Comparison of ENCODE assay signal across 1 cellular context in the genomic region with DNA sequence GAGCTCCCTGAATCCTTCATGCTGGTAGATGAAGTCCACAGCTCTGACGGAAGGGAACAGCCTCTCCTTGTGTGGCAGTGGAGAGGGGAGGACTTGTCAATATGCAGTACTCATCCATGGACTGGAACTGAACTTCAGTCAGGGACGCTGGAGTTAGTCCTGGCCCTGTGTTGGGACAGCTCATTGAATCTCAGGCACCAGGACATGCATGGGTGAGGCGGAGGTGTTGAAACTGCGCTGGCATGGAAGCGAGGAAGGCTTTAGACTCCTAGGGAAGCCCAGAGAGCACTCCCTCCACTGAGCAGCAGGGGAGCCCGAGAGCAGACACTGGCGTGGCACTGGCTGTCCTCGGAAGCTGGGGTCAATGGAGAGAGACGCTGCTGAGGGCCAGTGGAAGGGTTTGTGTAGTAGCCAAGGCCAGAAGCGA.
TF ChIP-seq lines count a peak whose summit lies in the region.

No MANE protein-coding gene starts in this region.

TF ChIP-seq in HepG2, 621 proteins besides CTCF, POLR2A, EP300 and RAD21 (continued from another document and continues in another):
- TF ChIP-seq EHMT2 (IDR thresholded peaks at IDR 0.05; ENCODE audit: borderline replicate concordance, low read depth, low read length) = no peak
- no peak for TF ChIP-seq ZBTB8A (CRISPR knock-in tag; IDR thresholded peaks at IDR 0.05; ENCODE audit: borderline replicate concordance, low read depth)
- TF ChIP-seq ZNF501 (CRISPR knock-in tag; IDR thresholded peaks at IDR 0.05) = no peak
- no peak for TF ChIP-seq RCOR2 (CRISPR knock-in tag; IDR thresholded peaks at IDR 0.05)
- TF ChIP-seq, protein P1, sequence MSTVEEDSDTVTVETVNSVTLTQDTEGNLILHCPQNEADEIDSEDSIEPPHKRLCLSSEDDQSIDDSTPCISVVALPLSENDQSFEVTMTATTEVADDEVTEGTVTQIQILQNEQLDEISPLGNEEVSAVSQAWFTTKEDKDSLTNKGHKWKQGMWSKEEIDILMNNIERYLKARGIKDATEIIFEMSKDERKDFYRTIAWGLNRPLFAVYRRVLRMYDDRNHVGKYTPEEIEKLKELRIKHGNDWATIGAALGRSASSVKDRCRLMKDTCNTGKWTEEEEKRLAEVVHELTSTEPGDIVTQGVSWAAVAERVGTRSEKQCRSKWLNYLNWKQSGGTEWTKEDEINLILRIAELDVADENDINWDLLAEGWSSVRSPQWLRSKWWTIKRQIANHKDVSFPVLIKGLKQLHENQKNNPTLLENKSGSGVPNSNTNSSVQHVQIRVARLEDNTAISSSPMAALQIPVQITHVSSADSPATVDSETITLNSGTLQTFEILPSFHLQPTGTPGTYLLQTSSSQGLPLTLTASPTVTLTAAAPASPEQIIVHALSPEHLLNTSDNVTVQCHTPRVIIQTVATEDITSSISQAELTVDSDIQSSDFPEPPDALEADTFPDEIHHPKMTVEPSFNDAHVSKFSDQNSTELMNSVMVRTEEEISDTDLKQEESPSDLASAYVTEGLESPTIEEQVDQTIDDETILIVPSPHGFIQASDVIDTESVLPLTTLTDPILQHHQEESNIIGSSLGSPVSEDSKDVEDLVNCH (CRISPR knock-in tag; IDR thresholded peaks at IDR 0.05) = no peak
- TF ChIP-seq ZKSCAN8 (CRISPR knock-in tag; IDR thresholded peaks at IDR 0.05; ENCODE audit: borderline replicate concordance) = no peak
- TF ChIP-seq ZNF569 (CRISPR knock-in tag; IDR thresholded peaks at IDR 0.05; ENCODE audit: borderline replicate concordance) = no peak
- TF ChIP-seq MTF1 (CRISPR knock-in tag; IDR thresholded peaks at IDR 0.05) = no peak
- no peak for TF ChIP-seq FLYWCH1 (CRISPR knock-in tag; IDR thresholded peaks at IDR 0.05)
- no peak for TF ChIP-seq ZNF12 (CRISPR knock-in tag; IDR thresholded peaks at IDR 0.05)
- TF ChIP-seq, protein P2, sequence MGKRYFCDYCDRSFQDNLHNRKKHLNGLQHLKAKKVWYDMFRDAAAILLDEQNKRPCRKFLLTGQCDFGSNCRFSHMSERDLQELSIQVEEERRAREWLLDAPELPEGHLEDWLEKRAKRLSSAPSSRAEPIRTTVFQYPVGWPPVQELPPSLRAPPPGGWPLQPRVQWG (CRISPR knock-in tag; IDR thresholded peaks at IDR 0.05; ENCODE audit: borderline replicate concordance, low read depth) = no peak
- no peak for TF ChIP-seq ZNF737 (CRISPR knock-in tag; IDR thresholded peaks at IDR 0.05; ENCODE audit: borderline replicate concordance)
- TF ChIP-seq ZNF766 (CRISPR knock-in tag; IDR thresholded peaks at IDR 0.05; ENCODE audit: borderline replicate concordance) = no peak
- TF ChIP-seq TARDBP (CRISPR knock-in tag; IDR thresholded peaks at IDR 0.05) = no peak
- TF ChIP-seq NBN (conservative IDR thresholded peaks at IDR 0.05) = no peak
- TF ChIP-seq ZNF652 (CRISPR knock-in tag; IDR thresholded peaks at IDR 0.05; ENCODE audit: borderline replicate concordance, low read depth) = no peak
- TF ChIP-seq TEAD3 (CRISPR knock-in tag; optimal IDR thresholded peaks at IDR 0.05; ENCODE audit: borderline replicate concordance) = no peak
- peak; percentile 39; the same call in 1 of the 2 replicates for TF ChIP-seq ZFX (CRISPR knock-in tag; IDR thresholded peaks at IDR 0.05; ENCODE audit: low read depth)
- no peak for TF ChIP-seq SP5 (CRISPR knock-in tag; IDR thresholded peaks at IDR 0.05; ENCODE audit: borderline replicate concordance, low read depth)
- peak; percentile 57; the same call in 1 of the 2 replicates for TF ChIP-seq RXRA (CRISPR knock-in tag; IDR thresholded peaks at IDR 0.05)
- no peak for TF ChIP-seq SALL2 (CRISPR knock-in tag; IDR thresholded peaks at IDR 0.05)
- no peak for TF ChIP-seq RAD51 (IDR thresholded peaks at IDR 0.05; ENCODE audit: borderline replicate concordance)
- TF ChIP-seq ZNF644 (CRISPR knock-in tag; IDR thresholded peaks at IDR 0.05; ENCODE audit: low read depth) = 0 out of 2 replicates have a peak, but pooled peaks have one; percentile 26
- no peak for TF ChIP-seq ZSCAN31 (CRISPR knock-in tag; IDR thresholded peaks at IDR 0.05; ENCODE audit: low read depth)
- TF ChIP-seq STAG1 (CRISPR knock-in tag; IDR thresholded peaks at IDR 0.05) = peak; percentile 49
- TF ChIP-seq, protein P3, sequence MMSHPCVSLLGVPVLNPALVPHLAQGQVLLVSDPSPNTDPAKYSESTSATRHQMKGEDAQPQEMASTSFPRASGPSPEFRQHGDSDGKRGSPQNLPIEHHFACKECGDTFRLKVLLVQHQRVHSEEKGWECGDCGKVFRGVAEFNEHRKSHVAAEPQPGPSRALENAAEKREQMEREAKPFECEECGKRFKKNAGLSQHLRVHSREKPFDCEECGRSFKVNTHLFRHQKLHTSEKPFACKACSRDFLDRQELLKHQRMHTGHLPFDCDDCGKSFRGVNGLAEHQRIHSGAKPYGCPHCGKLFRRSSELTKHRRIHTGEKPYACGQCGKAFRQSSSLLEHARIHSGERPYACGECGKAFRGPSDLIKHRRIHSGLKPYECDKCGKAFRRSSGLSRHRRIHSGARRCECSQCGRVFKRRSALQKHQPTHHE (CRISPR knock-in tag; IDR thresholded peaks at IDR 0.05; ENCODE audit: borderline replicate concordance) = no peak
- TF ChIP-seq, protein P4, sequence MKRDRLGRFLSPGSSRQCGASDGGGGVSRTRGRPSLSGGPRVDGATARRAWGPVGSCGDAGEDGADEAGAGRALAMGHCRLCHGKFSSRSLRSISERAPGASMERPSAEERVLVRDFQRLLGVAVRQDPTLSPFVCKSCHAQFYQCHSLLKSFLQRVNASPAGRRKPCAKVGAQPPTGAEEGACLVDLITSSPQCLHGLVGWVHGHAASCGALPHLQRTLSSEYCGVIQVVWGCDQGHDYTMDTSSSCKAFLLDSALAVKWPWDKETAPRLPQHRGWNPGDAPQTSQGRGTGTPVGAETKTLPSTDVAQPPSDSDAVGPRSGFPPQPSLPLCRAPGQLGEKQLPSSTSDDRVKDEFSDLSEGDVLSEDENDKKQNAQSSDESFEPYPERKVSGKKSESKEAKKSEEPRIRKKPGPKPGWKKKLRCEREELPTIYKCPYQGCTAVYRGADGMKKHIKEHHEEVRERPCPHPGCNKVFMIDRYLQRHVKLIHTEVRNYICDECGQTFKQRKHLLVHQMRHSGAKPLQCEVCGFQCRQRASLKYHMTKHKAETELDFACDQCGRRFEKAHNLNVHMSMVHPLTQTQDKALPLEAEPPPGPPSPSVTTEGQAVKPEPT (CRISPR knock-in tag; IDR thresholded peaks at IDR 0.05; ENCODE audit: low read depth) = no peak
- TF ChIP-seq PAWR (CRISPR knock-in tag; IDR thresholded peaks at IDR 0.05; ENCODE audit: borderline replicate concordance) = no peak
- TF ChIP-seq ZNF33B (CRISPR knock-in tag; IDR thresholded peaks at IDR 0.05) = no peak
- TF ChIP-seq, protein P5, sequence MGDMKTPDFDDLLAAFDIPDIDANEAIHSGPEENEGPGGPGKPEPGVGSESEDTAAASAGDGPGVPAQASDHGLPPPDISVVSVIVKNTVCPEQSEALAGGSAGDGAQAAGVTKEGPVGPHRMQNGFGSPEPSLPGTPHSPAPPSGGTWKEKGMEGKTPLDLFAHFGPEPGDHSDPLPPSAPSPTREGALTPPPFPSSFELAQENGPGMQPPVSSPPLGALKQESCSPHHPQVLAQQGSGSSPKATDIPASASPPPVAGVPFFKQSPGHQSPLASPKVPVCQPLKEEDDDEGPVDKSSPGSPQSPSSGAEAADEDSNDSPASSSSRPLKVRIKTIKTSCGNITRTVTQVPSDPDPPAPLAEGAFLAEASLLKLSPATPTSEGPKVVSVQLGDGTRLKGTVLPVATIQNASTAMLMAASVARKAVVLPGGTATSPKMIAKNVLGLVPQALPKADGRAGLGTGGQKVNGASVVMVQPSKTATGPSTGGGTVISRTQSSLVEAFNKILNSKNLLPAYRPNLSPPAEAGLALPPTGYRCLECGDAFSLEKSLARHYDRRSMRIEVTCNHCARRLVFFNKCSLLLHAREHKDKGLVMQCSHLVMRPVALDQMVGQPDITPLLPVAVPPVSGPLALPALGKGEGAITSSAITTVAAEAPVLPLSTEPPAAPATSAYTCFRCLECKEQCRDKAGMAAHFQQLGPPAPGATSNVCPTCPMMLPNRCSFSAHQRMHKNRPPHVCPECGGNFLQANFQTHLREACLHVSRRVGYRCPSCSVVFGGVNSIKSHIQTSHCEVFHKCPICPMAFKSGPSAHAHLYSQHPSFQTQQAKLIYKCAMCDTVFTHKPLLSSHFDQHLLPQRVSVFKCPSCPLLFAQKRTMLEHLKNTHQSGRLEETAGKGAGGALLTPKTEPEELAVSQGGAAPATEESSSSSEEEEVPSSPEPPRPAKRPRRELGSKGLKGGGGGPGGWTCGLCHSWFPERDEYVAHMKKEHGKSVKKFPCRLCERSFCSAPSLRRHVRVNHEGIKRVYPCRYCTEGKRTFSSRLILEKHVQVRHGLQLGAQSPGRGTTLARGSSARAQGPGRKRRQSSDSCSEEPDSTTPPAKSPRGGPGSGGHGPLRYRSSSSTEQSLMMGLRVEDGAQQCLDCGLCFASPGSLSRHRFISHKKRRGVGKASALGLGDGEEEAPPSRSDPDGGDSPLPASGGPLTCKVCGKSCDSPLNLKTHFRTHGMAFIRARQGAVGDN (CRISPR knock-in tag; IDR thresholded peaks at IDR 0.05) = 0 out of 2 replicates have a peak, but pooled peaks have one; percentile 18
- TF ChIP-seq, protein P6, sequence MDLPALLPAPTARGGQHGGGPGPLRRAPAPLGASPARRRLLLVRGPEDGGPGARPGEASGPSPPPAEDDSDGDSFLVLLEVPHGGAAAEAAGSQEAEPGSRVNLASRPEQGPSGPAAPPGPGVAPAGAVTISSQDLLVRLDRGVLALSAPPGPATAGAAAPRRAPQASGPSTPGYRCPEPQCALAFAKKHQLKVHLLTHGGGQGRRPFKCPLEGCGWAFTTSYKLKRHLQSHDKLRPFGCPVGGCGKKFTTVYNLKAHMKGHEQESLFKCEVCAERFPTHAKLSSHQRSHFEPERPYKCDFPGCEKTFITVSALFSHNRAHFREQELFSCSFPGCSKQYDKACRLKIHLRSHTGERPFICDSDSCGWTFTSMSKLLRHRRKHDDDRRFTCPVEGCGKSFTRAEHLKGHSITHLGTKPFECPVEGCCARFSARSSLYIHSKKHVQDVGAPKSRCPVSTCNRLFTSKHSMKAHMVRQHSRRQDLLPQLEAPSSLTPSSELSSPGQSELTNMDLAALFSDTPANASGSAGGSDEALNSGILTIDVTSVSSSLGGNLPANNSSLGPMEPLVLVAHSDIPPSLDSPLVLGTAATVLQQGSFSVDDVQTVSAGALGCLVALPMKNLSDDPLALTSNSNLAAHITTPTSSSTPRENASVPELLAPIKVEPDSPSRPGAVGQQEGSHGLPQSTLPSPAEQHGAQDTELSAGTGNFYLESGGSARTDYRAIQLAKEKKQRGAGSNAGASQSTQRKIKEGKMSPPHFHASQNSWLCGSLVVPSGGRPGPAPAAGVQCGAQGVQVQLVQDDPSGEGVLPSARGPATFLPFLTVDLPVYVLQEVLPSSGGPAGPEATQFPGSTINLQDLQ (CRISPR knock-in tag; IDR thresholded peaks at IDR 0.05) = no peak
- no peak for TF ChIP-seq CEBPG (CRISPR knock-in tag; IDR thresholded peaks at IDR 0.05)
- TF ChIP-seq PITX1 (CRISPR knock-in tag; IDR thresholded peaks at IDR 0.05) = no peak
- TF ChIP-seq, protein P7, sequence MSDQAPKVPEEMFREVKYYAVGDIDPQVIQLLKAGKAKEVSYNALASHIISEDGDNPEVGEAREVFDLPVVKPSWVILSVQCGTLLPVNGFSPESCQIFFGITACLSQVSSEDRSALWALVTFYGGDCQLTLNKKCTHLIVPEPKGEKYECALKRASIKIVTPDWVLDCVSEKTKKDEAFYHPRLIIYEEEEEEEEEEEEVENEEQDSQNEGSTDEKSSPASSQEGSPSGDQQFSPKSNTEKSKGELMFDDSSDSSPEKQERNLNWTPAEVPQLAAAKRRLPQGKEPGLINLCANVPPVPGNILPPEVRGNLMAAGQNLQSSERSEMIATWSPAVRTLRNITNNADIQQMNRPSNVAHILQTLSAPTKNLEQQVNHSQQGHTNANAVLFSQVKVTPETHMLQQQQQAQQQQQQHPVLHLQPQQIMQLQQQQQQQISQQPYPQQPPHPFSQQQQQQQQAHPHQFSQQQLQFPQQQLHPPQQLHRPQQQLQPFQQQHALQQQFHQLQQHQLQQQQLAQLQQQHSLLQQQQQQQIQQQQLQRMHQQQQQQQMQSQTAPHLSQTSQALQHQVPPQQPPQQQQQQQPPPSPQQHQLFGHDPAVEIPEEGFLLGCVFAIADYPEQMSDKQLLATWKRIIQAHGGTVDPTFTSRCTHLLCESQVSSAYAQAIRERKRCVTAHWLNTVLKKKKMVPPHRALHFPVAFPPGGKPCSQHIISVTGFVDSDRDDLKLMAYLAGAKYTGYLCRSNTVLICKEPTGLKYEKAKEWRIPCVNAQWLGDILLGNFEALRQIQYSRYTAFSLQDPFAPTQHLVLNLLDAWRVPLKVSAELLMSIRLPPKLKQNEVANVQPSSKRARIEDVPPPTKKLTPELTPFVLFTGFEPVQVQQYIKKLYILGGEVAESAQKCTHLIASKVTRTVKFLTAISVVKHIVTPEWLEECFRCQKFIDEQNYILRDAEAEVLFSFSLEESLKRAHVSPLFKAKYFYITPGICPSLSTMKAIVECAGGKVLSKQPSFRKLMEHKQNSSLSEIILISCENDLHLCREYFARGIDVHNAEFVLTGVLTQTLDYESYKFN (CRISPR knock-in tag; conservative IDR thresholded peaks at IDR 0.05) = no peak
- TF ChIP-seq, protein P8, sequence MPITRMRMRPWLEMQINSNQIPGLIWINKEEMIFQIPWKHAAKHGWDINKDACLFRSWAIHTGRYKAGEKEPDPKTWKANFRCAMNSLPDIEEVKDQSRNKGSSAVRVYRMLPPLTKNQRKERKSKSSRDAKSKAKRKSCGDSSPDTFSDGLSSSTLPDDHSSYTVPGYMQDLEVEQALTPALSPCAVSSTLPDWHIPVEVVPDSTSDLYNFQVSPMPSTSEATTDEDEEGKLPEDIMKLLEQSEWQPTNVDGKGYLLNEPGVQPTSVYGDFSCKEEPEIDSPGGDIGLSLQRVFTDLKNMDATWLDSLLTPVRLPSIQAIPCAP (CRISPR knock-in tag; IDR thresholded peaks at IDR 0.05; ENCODE audit: low read depth) = no peak
- no peak for TF ChIP-seq MTA3 (CRISPR knock-in tag; IDR thresholded peaks at IDR 0.05)
- no peak for TF ChIP-seq MBD4 (IDR thresholded peaks at IDR 0.05; ENCODE audit: borderline replicate concordance, low read length)
